ENCODE assay signal across 27 cellular contexts in genomic region chr17:66985338-66985737, GRCh38. TPM values are rescaled to one million over a fixed set of nuclear protein-coding genes. Genes with fewer than 3 reads are reported as not detected.
DNase-seq lines count a peak whose midpoint lies in the region; ATAC-seq, FAIRE-seq and TF ChIP-seq lines count a peak whose summit lies in the region.
"Had no signal": no experiment of that assay in that cellular context is flagged by ENCODE, and none has a peak within 500 bp of the region (broad histone marks: within the 10 kb centered on the region; RNA-seq: fewer than 3 reads in every experiment).

No MANE protein-coding gene starts in this region.

- TF ChIP-seq POLR2A in GM12892 (IDR thresholded peaks at IDR 0.05; ENCODE audit: low read depth, low read length), result no peak

- TF ChIP-seq CTCF in WERI-Rb-1 (IDR thresholded peaks at IDR 0.05; ENCODE audit: low read depth, low read length) (no peak), omental fat pad (IDR thresholded peaks at IDR 0.05) (no peak)

- no peak overlapping the region; a peak in 1 of 22 replicates for H3K9ac ChIP-seq in BLaER1 treated with 17β-estradiol and CSF1 and Interleukin-3, amounts not matched to agents 10 nM and 100 nM
- H3K9ac ChIP-seq: neural progenitor cell had no signal

- peaks cover 0 to 9% (median 4%) of the 10 kb centered on the region in 11 experiments; a peak in 3 of 22 replicates for H3K9me3 ChIP-seq in BLaER1 treated with 17β-estradiol and CSF1 and Interleukin-3, amounts not matched to agents 10 nM and 100 nM (replicated peaks in 1 of 11)
- H3K9me3 ChIP-seq in WERI-Rb-1 (ENCODE audit: severe bottlenecking), result no peaks in the 10 kb centered on the region
- H3K9me3 ChIP-seq: HAP-1, psoas muscle, stomach had no signal

- H3K4me3 ChIP-seq in BLaER1 treated with 17β-estradiol and CSF1 and Interleukin-3, amounts not matched to agents 10 nM and 100 nM, result no peak overlapping the region
- no peak overlapping the region for H3K4me3 ChIP-seq in WERI-Rb-1 (ENCODE audit: low read depth, low read length)
- H3K4me3 ChIP-seq: HAP-1, neural progenitor cell, psoas muscle, skin epidermis, stomach had no signal

- H3K4me2 ChIP-seq in BLaER1 treated with 17β-estradiol and CSF1 and Interleukin-3, amounts not matched to agents 10 nM and 100 nM, result peak overlapping the region; percentile 63 to 89 (median 73)
- H3K4me2 ChIP-seq: neural progenitor cell had no signal

- peak; percentile 79 for FAIRE-seq in GM12892 (lab: Jason Lieb, UNC)
- FAIRE-seq: islet of Langerhans had no signal

- H3K36me3 ChIP-seq in BLaER1 treated with 17β-estradiol and CSF1 and Interleukin-3, amounts not matched to agents 10 nM and 100 nM, result no peaks in the 10 kb centered on the region
- H3K36me3 ChIP-seq in WERI-Rb-1, result peaks cover 2% of the 10 kb centered on the region; the same call in 1 of the 2 replicates
- H3K36me3 ChIP-seq: HAP-1, neural progenitor cell, stomach had no signal

- no peaks in the 10 kb centered on the region for H4K20me1 ChIP-seq in BLaER1 treated with 17β-estradiol and CSF1 and Interleukin-3, amounts not matched to agents 10 nM and 100 nM

- H3K4me1 ChIP-seq in BLaER1 treated with 17β-estradiol and CSF1 and Interleukin-3, amounts not matched to agents 10 nM and 100 nM, result peaks cover 37 to 64% (median 45%) of the 10 kb centered on the region in 10 experiments
- H3K4me1 ChIP-seq: HAP-1, neural progenitor cell, psoas muscle had no signal

- H3K27me3 ChIP-seq in BLaER1 treated with 17β-estradiol and CSF1 and Interleukin-3, amounts not matched to agents 10 nM and 100 nM, result peaks cover 0 to 7% (median 0%) of the 10 kb centered on the region in 11 experiments; a peak in 2 of 22 replicates
- no peaks in the 10 kb centered on the region for H3K27me3 ChIP-seq in WERI-Rb-1 (ENCODE audit: insufficient read depth, low read depth, severe bottlenecking)
- H3K27me3 ChIP-seq: neural progenitor cell had no signal

- peak overlapping the region in 5 of 11 experiments; percentile 1 to 55 (median 34); a peak in 5 of 22 replicates for H3K27ac ChIP-seq in BLaER1 treated with 17β-estradiol and CSF1 and Interleukin-3, amounts not matched to agents 10 nM and 100 nM
- H3K27ac ChIP-seq in WERI-Rb-1, result peak overlapping the region; percentile 78
- H3K27ac ChIP-seq: neural progenitor cell, psoas muscle, skin epidermis, stomach had no signal

- DNase-seq in GM12892 (ENCODE audit: insufficient read length) (no peak), WERI-Rb-1 (no peak), omental fat pad (ENCODE audit: low spot score) (no peak), NCI-H2171 (lab: John Stamatoyannopoulos, UW) (no peak), NCI-H510A treated with DMSO at 0.1 percent for 48 hours (lab: John Stamatoyannopoulos, UW) (no peak)
- DNase-seq: activated CD8-positive, alpha-beta memory T cell treated with anti-CD3 and anti-CD28 coated beads for 24 hours; activated T-cell treated with anti-CD3 and anti-CD28 coated beads, Interleukin-2, amount 50 U/mL, for 48 hours; DMS79; effector CD4-positive, alpha-beta T cell; erythroblast; hippocampal formation; MM.1S; NCI-H748 treated with DMSO at 0.1 percent for 48 hours; OCI-M1; psoas muscle; SHP77; stomach had no signal

- ATAC-seq in GM21723 (IDR thresholded peaks at IDR 0.05; ENCODE audit: unreplicated experiment) (peak; percentile 57), omental fat pad (ENCODE audit: low FRiP score) (no peak)
- ATAC-seq: psoas muscle had no signal

RNA-seq across cellular contexts. Expression of gene CACNG4, which starts 20.8 kb away (rescaled TPM):
- not detected for polyA plus RNA-seq in GM12892 (2012; ENCODE audit: missing spikeins)
- total RNA-seq in omental fat pad, result 1 to 10 TPM in 2 of 4 donors, under 1 TPM in 1, not detected in 1; 0.56 to 2.2 (median 1.1) TPM
- total RNA-seq: activated naive CD4-positive, alpha-beta T cell treated with anti-CD3 and anti-CD28 coated beads, Interleukin-2, amount 50 U/mL, for 72 hours; mononuclear cell; psoas muscle had no signal

RNA-seq across cellular contexts. Expression of gene CACNG1, which starts 59.0 kb away (rescaled TPM):
- not detected for polyA plus RNA-seq in GM12892 (2012; ENCODE audit: missing spikeins)
- not detected for total RNA-seq in omental fat pad
- total RNA-seq: activated naive CD4-positive, alpha-beta T cell treated with anti-CD3 and anti-CD28 coated beads, Interleukin-2, amount 50 U/mL, for 72 hours; cerebellum; lower leg skin; mononuclear cell; stomach had no signal
- polyA plus RNA-seq: stomach had no signal
